ENCODE assay signal across 9 cellular contexts in genomic region chr1:230825061-230825803, GRCh38. TPM values are rescaled to one million over a fixed set of nuclear protein-coding genes. Genes with fewer than 3 reads are reported as not detected.
DNase-seq lines count a peak whose midpoint lies in the region; ATAC-seq, FAIRE-seq and TF ChIP-seq lines count a peak whose summit lies in the region.
"Had no signal": no experiment of that assay in that cellular context is flagged by ENCODE, and none has a peak within 500 bp of the region (broad histone marks: within the 10 kb centered on the region; RNA-seq: fewer than 3 reads in every experiment).

No MANE protein-coding gene starts in this region.

- H3K27me3 Mint-ChIP-seq in GM23338 (ENCODE audit: insufficient read depth, low read depth, poor library complexity): peaks cover 2% of the 10 kb centered on the region

- no peaks in the 10 kb centered on the region for H3K79me2 ChIP-seq in GM23338 (replicated peaks; ENCODE audit: insufficient read depth)

- no peak overlapping the region for H3K27ac Mint-ChIP-seq in GM23338

- H3K9ac ChIP-seq in mucosa of stomach (ENCODE audit: low read length): peak overlapping the region; percentile 19

- H3K4me1 ChIP-seq in mucosa of stomach (ENCODE audit: control insufficient read depth, insufficient read depth, low read length): peaks cover 26% of the 10 kb centered on the region
- H3K4me1 ChIP-seq in GM23338 (ENCODE audit: insufficient read depth): no peaks in the 10 kb centered on the region

- intact Hi-C loops in dorsolateral prefrontal cortex (cut with DNase I): no loop called here

- DNase-seq in BJ (ENCODE audit: low read depth) (peak; percentile 66), NCI-H2171 (lab: John Stamatoyannopoulos, UW) (peak; percentile 56), dorsolateral prefrontal cortex (no peak), GM19239 (ENCODE audit: insufficient read length, low spot score) (no peak), NK-92 (lab: John Stamatoyannopoulos, UW; ENCODE audit: unreplicated experiment) (no peak), GM23338 (ENCODE audit: low spot score) (no peak), NCI-H1092 (lab: John Stamatoyannopoulos, UW) (no peak)
- DNase-seq: NK-92 treated with Interleukin-12 subunit alpha and Interleukin-12 subunit beta, amount 100 ng/mL, for 24 hours had no signal

- no peaks in the 10 kb centered on the region for H3K9me2 ChIP-seq in GM23338 (ENCODE audit: insufficient read depth)

- H3K9me3 Mint-ChIP-seq in GM23338: no peaks in the 10 kb centered on the region

- H3K36me3 ChIP-seq in BJ (ENCODE audit: control insufficient read depth, insufficient read depth, low read length) (no peaks in the 10 kb centered on the region), mucosa of stomach (ENCODE audit: control insufficient read depth, insufficient read depth, low read length) (no peaks in the 10 kb centered on the region), GM23338 (ENCODE audit: insufficient read depth) (no peaks in the 10 kb centered on the region)

- no peak overlapping the region for H3K4me3 Mint-ChIP-seq in GM23338

- no peaks in the 10 kb centered on the region for H3K36me3 Mint-ChIP-seq in GM23338 (ENCODE audit: low read depth)

- peak overlapping the region; percentile 65 to 98 (median 92) for H3K27ac ChIP-seq in dorsolateral prefrontal cortex
- no peak overlapping the region for H3K27ac ChIP-seq in GM23338 (ENCODE audit: low read depth)

- TF ChIP-seq CTCF in BJ (IDR thresholded peaks at IDR 0.05; ENCODE audit: insufficient read depth, low read depth, low read length) (no peak), dorsolateral prefrontal cortex (IDR thresholded peaks at IDR 0.05 in 54 of 56, conservative IDR thresholded peaks at IDR 0.05 in 2 of 56; ENCODE audit: low read depth in 1 of 56, partially characterized antibody in 56 of 56) (no peak), GM23338 (conservative IDR thresholded peaks at IDR 0.05; ENCODE audit: low read depth in 2 of 2) (no peak)

- no peaks in the 10 kb centered on the region for H3F3A ChIP-seq in GM23338 (replicated peaks; ENCODE audit: low read depth)

- H4K20me1 ChIP-seq in GM23338 (replicated peaks; ENCODE audit: insufficient read depth): no peaks in the 10 kb centered on the region; the same call in 1 of the 2 replicates

- CTCF ChIA-PET in BJ (lab: Yijun Ruan, JAX): interaction anchor here (2.6 to 3.4 kb wide), 2 partner anchors 10 to 27 kb away, joined by 7 to 12 read pairs; no protein-coding TSS in a partner anchor

- H2AFZ ChIP-seq in GM23338: no peak overlapping the region

- H3K9me3 ChIP-seq in mucosa of stomach (ENCODE audit: control insufficient read depth, low read length): no peaks in the 10 kb centered on the region

- FAIRE-seq in GM19239 (lab: Jason Lieb, UNC): no peak

- POLR2A ChIA-PET in BJ (lab: Charles Lee): no interaction called here

- H3K4me1 Mint-ChIP-seq in GM23338: no peaks in the 10 kb centered on the region

- H3K4me3 ChIP-seq in BJ (ENCODE audit: low read depth, low read length) (no peak overlapping the region), dorsolateral prefrontal cortex (no peak overlapping the region), mucosa of stomach (ENCODE audit: low read length) (no peak overlapping the region), GM23338 (no peak overlapping the region)

- ATAC-seq in GM23338: no peak

- no peak overlapping the region for H3K4me2 ChIP-seq in GM23338

- H3K27me3 ChIP-seq in BJ (ENCODE audit: control insufficient read depth, insufficient read depth, low read length): no peaks in the 10 kb centered on the region
- no peaks in the 10 kb centered on the region for H3K27me3 ChIP-seq in dorsolateral prefrontal cortex
- no peaks in the 10 kb centered on the region for H3K27me3 ChIP-seq in mucosa of stomach (ENCODE audit: control insufficient read depth, insufficient read depth, low read length)
- H3K27me3 ChIP-seq in GM23338 (ENCODE audit: insufficient read depth): no peaks in the 10 kb centered on the region

TF ChIP-seq in GM23338, 12 proteins besides CTCF, POLR2A, EP300 and RAD21 (continues in another document):
- TF ChIP-seq STAT1 (IDR thresholded peaks at IDR 0.05; ENCODE audit: unreplicated experiment) (no peak), JUNB (IDR thresholded peaks at IDR 0.05; ENCODE audit: unreplicated experiment) (no peak), ZNF114 (CRISPR knock-in tag; IDR thresholded peaks at IDR 0.05) (no peak), EZH2 (IDR thresholded peaks at IDR 0.05; ENCODE audit: low read depth, unreplicated experiment) (no peak), EZH2phosphoT487 (IDR thresholded peaks at IDR 0.05; ENCODE audit: unreplicated experiment) (no peak), POLR2AphosphoS5 (IDR thresholded peaks at IDR 0.05; ENCODE audit: low read depth) (no peak), ZNF331 (CRISPR knock-in tag; IDR thresholded peaks at IDR 0.05; ENCODE audit: low read depth) (no peak), CREB1 (CRISPR knock-in tag; IDR thresholded peaks at IDR 0.05; ENCODE audit: low read depth) (no peak), NANOG (IDR thresholded peaks at IDR 0.05; ENCODE audit: borderline replicate concordance) (no peak)
- TF ChIP-seq, protein P1, sequence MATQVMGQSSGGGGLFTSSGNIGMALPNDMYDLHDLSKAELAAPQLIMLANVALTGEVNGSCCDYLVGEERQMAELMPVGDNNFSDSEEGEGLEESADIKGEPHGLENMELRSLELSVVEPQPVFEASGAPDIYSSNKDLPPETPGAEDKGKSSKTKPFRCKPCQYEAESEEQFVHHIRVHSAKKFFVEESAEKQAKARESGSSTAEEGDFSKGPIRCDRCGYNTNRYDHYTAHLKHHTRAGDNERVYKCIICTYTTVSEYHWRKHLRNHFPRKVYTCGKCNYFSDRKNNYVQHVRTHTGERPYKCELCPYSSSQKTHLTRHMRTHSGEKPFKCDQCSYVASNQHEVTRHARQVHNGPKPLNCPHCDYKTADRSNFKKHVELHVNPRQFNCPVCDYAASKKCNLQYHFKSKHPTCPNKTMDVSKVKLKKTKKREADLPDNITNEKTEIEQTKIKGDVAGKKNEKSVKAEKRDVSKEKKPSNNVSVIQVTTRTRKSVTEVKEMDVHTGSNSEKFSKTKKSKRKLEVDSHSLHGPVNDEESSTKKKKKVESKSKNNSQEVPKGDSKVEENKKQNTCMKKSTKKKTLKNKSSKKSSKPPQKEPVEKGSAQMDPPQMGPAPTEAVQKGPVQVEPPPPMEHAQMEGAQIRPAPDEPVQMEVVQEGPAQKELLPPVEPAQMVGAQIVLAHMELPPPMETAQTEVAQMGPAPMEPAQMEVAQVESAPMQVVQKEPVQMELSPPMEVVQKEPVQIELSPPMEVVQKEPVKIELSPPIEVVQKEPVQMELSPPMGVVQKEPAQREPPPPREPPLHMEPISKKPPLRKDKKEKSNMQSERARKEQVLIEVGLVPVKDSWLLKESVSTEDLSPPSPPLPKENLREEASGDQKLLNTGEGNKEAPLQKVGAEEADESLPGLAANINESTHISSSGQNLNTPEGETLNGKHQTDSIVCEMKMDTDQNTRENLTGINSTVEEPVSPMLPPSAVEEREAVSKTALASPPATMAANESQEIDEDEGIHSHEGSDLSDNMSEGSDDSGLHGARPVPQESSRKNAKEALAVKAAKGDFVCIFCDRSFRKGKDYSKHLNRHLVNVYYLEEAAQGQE (IDR thresholded peaks at IDR 0.05; ENCODE audit: unreplicated experiment): no peak
- TF ChIP-seq, protein P2, sequence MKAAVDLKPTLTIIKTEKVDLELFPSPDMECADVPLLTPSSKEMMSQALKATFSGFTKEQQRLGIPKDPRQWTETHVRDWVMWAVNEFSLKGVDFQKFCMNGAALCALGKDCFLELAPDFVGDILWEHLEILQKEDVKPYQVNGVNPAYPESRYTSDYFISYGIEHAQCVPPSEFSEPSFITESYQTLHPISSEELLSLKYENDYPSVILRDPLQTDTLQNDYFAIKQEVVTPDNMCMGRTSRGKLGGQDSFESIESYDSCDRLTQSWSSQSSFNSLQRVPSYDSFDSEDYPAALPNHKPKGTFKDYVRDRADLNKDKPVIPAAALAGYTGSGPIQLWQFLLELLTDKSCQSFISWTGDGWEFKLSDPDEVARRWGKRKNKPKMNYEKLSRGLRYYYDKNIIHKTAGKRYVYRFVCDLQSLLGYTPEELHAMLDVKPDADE (IDR thresholded peaks at IDR 0.05): no peak

RNA-seq across cellular contexts. Expression of gene C1orf198, which starts 43.1 kb away (rescaled TPM):
- polyA plus RNA-seq in BJ (2011; rRNA removed): 186 and 195 TPM in 2 replicates
- 174 and 209 TPM in 2 replicates for polyA minus RNA-seq in BJ (2011; rRNA and poly(A)+ RNA removed)
- total RNA-seq in dorsolateral prefrontal cortex: 100 to 1,000 TPM in 36 of 120 experiments, 10 to 100 TPM in 84; 43.1 to 244 (median 83.2) TPM
- total RNA-seq in GM23338 (2014; rRNA removed; shearing (Covaris generic)): 46.5 and 46.6 TPM in 2 replicates
- 14.9 and 15.2 TPM in 2 replicates for polyA plus RNA-seq in GM23338 (2016; fragmentation: Nextera tagmentation; extraction: Ambion mirVana)

Comparison
In these comparisons a context has a peak if more than half of its experiments do, and no peak if none do; other contexts are left out.
1. DNase-seq: peak in BJ (single experiment) and NCI-H2171 (single experiment); none in dorsolateral prefrontal cortex (0 of 10), GM19239 (single experiment), NK-92 (single experiment), GM23338 (single experiment) and NCI-H1092 (single experiment).